ENCODE assay signal across 8 cellular contexts in the genomic region with DNA sequence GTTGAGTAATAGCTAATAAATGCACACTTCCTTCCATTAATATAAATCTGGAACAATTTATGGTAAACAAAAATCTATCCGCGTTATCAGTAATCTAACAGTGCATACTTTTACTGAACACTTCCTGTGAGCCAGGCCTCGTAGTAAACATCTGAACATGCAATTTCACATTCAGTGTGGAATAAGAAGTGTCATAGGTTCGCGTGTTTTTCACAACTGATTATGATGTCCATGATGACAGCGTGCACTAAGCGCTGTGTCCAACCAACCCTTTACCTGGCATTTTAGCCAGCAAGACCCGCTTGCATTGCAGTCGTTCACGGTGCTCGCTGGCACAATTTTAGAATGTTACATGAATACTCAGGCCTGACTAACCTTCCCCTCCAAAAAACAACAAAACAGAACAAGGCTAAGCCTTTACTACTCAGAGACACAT. TPM values are rescaled to one million over a fixed set of nuclear protein-coding genes. Genes with fewer than 3 reads are reported as not detected.
A peak's percentile ranks its signal among the peaks of the same experiment; 100 is the strongest.
DNase-seq lines count a peak whose midpoint lies in the region; TF ChIP-seq lines count a peak whose summit lies in the region.

No MANE protein-coding gene starts in this region.

- H3K27ac ChIP-seq in Peyer's patch, result peak overlapping the region; percentile 78 to 88 (median 82)

- peaks cover 28% of the 10 kb centered on the region for H3K4me1 Mint-ChIP-seq in progenitor cell of endocrine pancreas (ENCODE audit: low read depth)

- TF ChIP-seq POLR2A in Peyer's patch (IDR thresholded peaks at IDR 0.05), result no peak

- H3K36me3 Mint-ChIP-seq in progenitor cell of endocrine pancreas (ENCODE audit: insufficient read depth), result peaks cover 8% of the 10 kb centered on the region

- H3K27me3 Mint-ChIP-seq in progenitor cell of endocrine pancreas, result no peaks in the 10 kb centered on the region

- TF ChIP-seq CTCF in Peyer's patch (IDR thresholded peaks at IDR 0.05), result no peak
- TF ChIP-seq CTCF in epithelial cell of esophagus (IDR thresholded peaks at IDR 0.05; ENCODE audit: insufficient read depth, low read depth, low read length, missing control alignments), result no peak
- no peak for TF ChIP-seq CTCF in progenitor cell of endocrine pancreas (IDR thresholded peaks at IDR 0.05; ENCODE audit: unreplicated experiment)
- TF ChIP-seq CTCF in GM10248 (IDR thresholded peaks at IDR 0.05; ENCODE audit: control extremely low read depth, extremely low read depth, low read depth, missing control alignments), result no peak

- H3K4me1 ChIP-seq in Peyer's patch, result peaks cover 3 to 12% (median 7%) of the 10 kb centered on the region in 4 donors

- POLR2A ChIA-PET in GM10248 (lab: Yijun Ruan, JAX), result interaction anchor here (0.6 kb wide), 1 partner anchor 35 kb away, joined by 3 read pairs; no protein-coding TSS in a partner anchor

- peak overlapping the region; percentile 96 for H3K27ac Mint-ChIP-seq in progenitor cell of endocrine pancreas

- CTCF ChIA-PET in GM10248 (lab: Yijun Ruan, JAX), result interaction anchor here (1.3 to 1.9 kb wide), 5 partner anchors 10 to 78 kb away, joined by 3 to 8 read pairs (median 4); no protein-coding TSS in a partner anchor

- no peaks in the 10 kb centered on the region for H3K27me3 ChIP-seq in Peyer's patch

- peak; percentile 31 for DNase-seq in EL
- DNase-seq in Peyer's patch, result no peak
- no peak for DNase-seq in epithelial cell of esophagus (ENCODE audit: low read depth)
- no peak for DNase-seq in progenitor cell of endocrine pancreas (ENCODE audit: low spot score, unreplicated experiment)
- no peak for DNase-seq in GM10248 (ENCODE audit: extremely low spot score)
- DNase-seq in DMS 273 (lab: John Stamatoyannopoulos, UW; ENCODE audit: unreplicated experiment), result no peak
- DNase-seq in DMS79 treated with DMSO at 0.1 percent for 48 hours (lab: John Stamatoyannopoulos, UW), result no peak
- DNase-seq in NCI-H1694 treated with DMSO at 0.1 percent for 48 hours (lab: John Stamatoyannopoulos, UW), result no peak

- peaks cover 0 to 4% (median 0%) of the 10 kb centered on the region in 3 donors for H3K36me3 ChIP-seq in Peyer's patch

- peak overlapping the region; percentile 94 for H3K4me3 Mint-ChIP-seq in progenitor cell of endocrine pancreas (ENCODE audit: low read depth)

- H3K9me3 ChIP-seq in Peyer's patch, result no peaks in the 10 kb centered on the region

- H3K4me3 ChIP-seq in Peyer's patch, result peak overlapping the region; percentile 73 to 86 (median 81)
- H3K4me3 ChIP-seq in epithelial cell of esophagus (ENCODE audit: low read length), result peak overlapping the region; percentile 75

- no peaks in the 10 kb centered on the region for H3K9me3 Mint-ChIP-seq in progenitor cell of endocrine pancreas (ENCODE audit: low read depth)

RNA-seq across cellular contexts. Expression of a gene that starts 2.1 kb away (rescaled TPM):
- total RNA-seq in Peyer's patch (10 to 100 TPM in 1 of 4 donors, 1 to 10 TPM in 3; 4.4 to 11.6 (median 7.0) TPM), progenitor cell of endocrine pancreas (52.7 and 59.0 TPM in 2 replicates)
